ENCODE assay signal across 9 cellular contexts in genomic region chr16:88855736-88856121, GRCh38. TPM values are rescaled to one million over a fixed set of nuclear protein-coding genes. Genes with fewer than 3 reads are reported as not detected.
DNase-seq lines count a peak whose midpoint lies in the region; ATAC-seq, FAIRE-seq and TF ChIP-seq lines count a peak whose summit lies in the region.
"Had no signal": no experiment of that assay in that cellular context is flagged by ENCODE, and none has a peak within 500 bp of the region (broad histone marks: within the 10 kb centered on the region; RNA-seq: fewer than 3 reads in every experiment).

No MANE protein-coding gene starts in this region.

- H3K36me3 ChIP-seq in sigmoid colon: peaks cover 11 to 32% (median 13%) of the 10 kb centered on the region in 4 donors

- peak overlapping the region; percentile 77 to 88 (median 82) for H3K27ac ChIP-seq in sigmoid colon

- H3K4me1 ChIP-seq in sigmoid colon: peaks cover 0 to 27% (median 20%) of the 10 kb centered on the region in 4 donors

- DNase-seq in GM12891 (ENCODE audit: insufficient read length, low spot score) (no peak), T-helper 9 cell (peak; percentile 12), fibroblast of villous mesenchyme (ENCODE audit: low read depth) (no peak), sigmoid colon (no peak), CD1c-positive myeloid dendritic cell (ENCODE audit: extremely low spot score) (no peak), GOT3 (lab: John Stamatoyannopoulos, UW) (no peak), NCI-H748 (lab: John Stamatoyannopoulos, UW; ENCODE audit: unreplicated experiment) (no peak)

- TF ChIP-seq CTCF in fibroblast of villous mesenchyme (IDR thresholded peaks at IDR 0.05; ENCODE audit: insufficient read depth, low read depth, low read length) (no peak), sigmoid colon (IDR thresholded peaks at IDR 0.05) (no peak)

- H3K4me3 ChIP-seq in fibroblast of villous mesenchyme (ENCODE audit: low read depth, low read length) (peak overlapping the region; percentile 69), sigmoid colon (peak overlapping the region in 3 of 4 donors; percentile 70 to 95 (median 73))

- no peak for ATAC-seq in HG02678 (IDR thresholded peaks at IDR 0.05; ENCODE audit: unreplicated experiment)

- H3K9me3 ChIP-seq in sigmoid colon: no peaks in the 10 kb centered on the region

- intact Hi-C loops in sigmoid colon (cut with DNase I): loop anchor here (5.0 kb wide), 2 partner anchors 118 to 362 kb away; partner anchors contain the start of gene ZNF778

- TF ChIP-seq POLR2A in GM12891 (IDR thresholded peaks at IDR 0.05; ENCODE audit: low read depth, low read length) (no peak), sigmoid colon (IDR thresholded peaks at IDR 0.05) (no peak)

- FAIRE-seq in GM12891 (lab: Jason Lieb, UNC): peak; percentile 48

- WGBS in sigmoid colon, 2 donors: 81 to 89% methylated on average over 13 of the region's 13 CpGs

- no peak for TF ChIP-seq EP300 in sigmoid colon (IDR thresholded peaks at IDR 0.05)

- H3K27me3 ChIP-seq in sigmoid colon: no peaks in the 10 kb centered on the region

TF ChIP-seq in GM12891, 5 proteins besides CTCF, POLR2A, EP300 and RAD21:
- TF ChIP-seq POLR2AphosphoS5 (IDR thresholded peaks at IDR 0.05; ENCODE audit: low read depth, low read length) (no peak), POU2F2 (IDR thresholded peaks at IDR 0.05; ENCODE audit: low read depth, low read length) (no peak)

RNA-seq across cellular contexts. Expression of gene GALNS, which starts 1.0 kb away (rescaled TPM):
- polyA plus RNA-seq in GM12891 (2012; ENCODE audit: low read depth, missing spikeins): 7.4 TPM
- total RNA-seq in fibroblast of villous mesenchyme: 24.8 and 26.3 TPM in 2 replicates
- total RNA-seq in sigmoid colon: 10 to 100 TPM in 3 of 4 donors, 1 to 10 TPM in 1; 6.7 to 50.4 (median 11.4) TPM
- polyA plus RNA-seq in sigmoid colon: 10 to 100 TPM in 1 of 3 donors, 1 to 10 TPM in 2; 6.2 to 32.4 (median 9.0) TPM

RNA-seq across cellular contexts. Expression of gene TRAPPC2L, which starts 1.2 kb away (rescaled TPM):
- polyA plus RNA-seq in GM12891 (2012; ENCODE audit: low read depth, missing spikeins): 81.3 TPM
- total RNA-seq in fibroblast of villous mesenchyme: 34.5 and 49.6 TPM in 2 replicates
- total RNA-seq in sigmoid colon: 10 to 100 TPM; 30.7 to 42.1 (median 39.3) TPM
- polyA plus RNA-seq in sigmoid colon: 10 to 100 TPM; 42.1 to 56.5 (median 46.0) TPM

RNA-seq across cellular contexts. Expression of gene PABPN1L, which starts 10.7 kb away (rescaled TPM):
- polyA plus RNA-seq in GM12891 (2012; ENCODE audit: low read depth, missing spikeins): not detected
- not detected in 2 replicates for total RNA-seq in fibroblast of villous mesenchyme
- total RNA-seq in sigmoid colon: not detected
- under 1 TPM in 1 of 3 donors, not detected in 2; 0.15 TPM for polyA plus RNA-seq in sigmoid colon
- total RNA-seq: mucosa of gallbladder had no signal

RNA-seq across cellular contexts. Expression of gene APRT, which starts 44.0 kb away (rescaled TPM):
- 182 TPM for polyA plus RNA-seq in GM12891 (2012; ENCODE audit: low read depth, missing spikeins)
- 39.7 and 46.1 TPM in 2 replicates for total RNA-seq in fibroblast of villous mesenchyme
- 10 to 100 TPM; 56.6 to 78.3 (median 62.5) TPM for total RNA-seq in sigmoid colon
- 100 to 1,000 TPM; 245 to 329 (median 294) TPM for polyA plus RNA-seq in sigmoid colon

RNA-seq across cellular contexts. Expression of gene CDT1, which starts 52.1 kb away (rescaled TPM):
- polyA plus RNA-seq in GM12891 (2012; ENCODE audit: low read depth, missing spikeins): 29.8 TPM
- total RNA-seq in fibroblast of villous mesenchyme (7.8 and 12.6 TPM in 2 replicates), sigmoid colon (1 to 10 TPM in 1 of 4 donors, under 1 TPM in 2, not detected in 1; 0.71 to 3.0 (median 0.81) TPM)
- 10 to 100 TPM in 1 of 3 donors, 1 to 10 TPM in 2; 3.6 to 17.4 (median 6.9) TPM for polyA plus RNA-seq in sigmoid colon
